1 cellular context compared by ENCODE assay signal in genomic region chr7:26191974-26192479, GRCh38.
TF ChIP-seq lines count a peak whose summit lies in the region.

No MANE protein-coding gene starts in this region.

TF ChIP-seq in GM12878, 131 proteins besides CTCF, POLR2A, EP300 and RAD21:
- TF ChIP-seq BCL11A (IDR thresholded peaks at IDR 0.05; ENCODE audit: low read depth, low read length) (no peak), POLR2AphosphoS2 (IDR thresholded peaks at IDR 0.05; ENCODE audit: low read depth, low read length) (no peak), ZNF592 (IDR thresholded peaks at IDR 0.05) (no peak), CEBPB (IDR thresholded peaks at IDR 0.05; ENCODE audit: borderline replicate concordance in 1 of 2, low read depth in 2 of 2, low read length in 2 of 2) (no peak)
TF ChIP-seq in GM12878: peak in this region for 0.
